In the genomic region with DNA sequence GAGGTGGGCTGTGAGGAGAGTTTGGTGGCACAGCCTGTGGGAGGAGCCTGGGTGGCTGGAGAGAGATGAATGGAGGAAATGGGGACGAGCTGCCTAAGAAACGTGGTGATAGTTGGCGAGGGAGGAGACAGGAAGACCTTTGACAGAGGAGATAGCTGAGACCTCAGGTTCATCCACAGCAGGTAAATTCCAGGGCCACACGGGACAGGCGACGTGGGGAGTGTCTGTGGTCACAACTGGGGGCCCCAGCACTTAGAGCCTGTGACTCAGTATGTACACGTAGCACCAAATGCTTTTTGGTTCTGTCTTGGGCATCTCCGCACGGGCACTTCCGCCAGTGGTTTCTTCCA, we compare ENCODE assay signal across 20 cellular contexts. TPM values are rescaled to one million over a fixed set of nuclear protein-coding genes. Genes with fewer than 3 reads are reported as not detected.
DNase-seq lines count a peak whose midpoint lies in the region; ATAC-seq, FAIRE-seq and TF ChIP-seq lines count a peak whose summit lies in the region.
"Had no signal": no experiment of that assay in that cellular context is flagged by ENCODE, and none has a peak within 500 bp of the region (broad histone marks: within the 10 kb centered on the region; RNA-seq: fewer than 3 reads in every experiment).

No MANE protein-coding gene starts in this region.

- peak overlapping the region; percentile 19; the same call in 1 of the 2 replicates for H3K4me2 ChIP-seq in GM12878 (ENCODE audit: control insufficient read depth, insufficient read depth)

- H3K4me1 Mint-ChIP-seq in activated CD4-positive, alpha-beta T cell treated with anti-CD3 and anti-CD28 coated beads, Interleukin-2, amount 10 ng/mL, durations not matched to agents 7 days and 5 days, result peaks cover 42% of the 10 kb centered on the region

- RAD21 ChIA-PET in GM12878 (lab: Charles Lee; ENCODE audit: unreplicated experiment), result interaction anchor here (0.6 kb wide), 1 partner anchor 130 kb away, joined by 3 read pairs; a partner anchor contains a TSS

- TF ChIP-seq EP300 in GM12878 (IDR thresholded peaks at IDR 0.05; ENCODE audit: borderline replicate concordance in 1 of 2, control insufficient read depth in 1 of 2, low read depth in 2 of 2, low read length in 2 of 2), result no peak

- ATAC-seq in RWPE2 (ENCODE audit: low read depth) (no peak), GM12878 (no peak; the same call in 1 of the 3 replicates)
- ATAC-seq: upper lobe of right lung had no signal

- no peak overlapping the region for H3K4me3 Mint-ChIP-seq in activated CD4-positive, alpha-beta T cell treated with anti-CD3 and anti-CD28 coated beads, Interleukin-2, amount 10 ng/mL, durations not matched to agents 7 days and 5 days

- SMC1A ChIA-PET in GM12878 (lab: Charles Lee; ENCODE audit: uncharacterized antibody, unreplicated experiment), result no interaction called here

- peaks cover 13% of the 10 kb centered on the region for H3K4me1 ChIP-seq in RWPE2 (ENCODE audit: insufficient read depth, poor library complexity, severe bottlenecking)
- H3K4me1 ChIP-seq in GM12878 (ENCODE audit: control insufficient read depth, insufficient read depth, low read length), result peaks cover 12% of the 10 kb centered on the region
- H3K4me1 ChIP-seq: ascending aorta had no signal

- FAIRE-seq in GM12878 (lab: Jason Lieb, UNC), result no peak
- FAIRE-seq: G401.6 had no signal

- H3K27me3 ChIP-seq in RWPE2 (ENCODE audit: insufficient read depth, poor library complexity, severe bottlenecking), result no peaks in the 10 kb centered on the region
- no peaks in the 10 kb centered on the region for H3K27me3 ChIP-seq in GM12878 (replicated peaks in 1 of 2; ENCODE audit: control insufficient read depth in 2 of 2, insufficient read depth in 2 of 2, low read length in 1 of 2)
- H3K27me3 ChIP-seq: ascending aorta, upper lobe of right lung had no signal

- TF ChIP-seq RAD21 in GM12878 (IDR thresholded peaks at IDR 0.05; ENCODE audit: insufficient read depth, low read depth, low read length), result no peak

- TF ChIP-seq POLR2A in GM12878 (IDR thresholded peaks at IDR 0.05; ENCODE audit: low read depth, low read length), result no peak

- peaks cover 48% of the 10 kb centered on the region for H3K36me3 ChIP-seq in RWPE2 (ENCODE audit: low read depth)
- no peaks in the 10 kb centered on the region; a peak in 2 of 4 replicates for H3K36me3 ChIP-seq in GM12878 (ENCODE audit: control insufficient read depth in 2 of 2, insufficient read depth in 2 of 2, low read length in 1 of 2)
- H3K36me3 ChIP-seq: ascending aorta, upper lobe of right lung had no signal

- peak overlapping the region; percentile 16 for H3K27ac Mint-ChIP-seq in activated CD4-positive, alpha-beta T cell treated with anti-CD3 and anti-CD28 coated beads, Interleukin-2, amount 10 ng/mL, durations not matched to agents 7 days and 5 days

- H3K79me2 ChIP-seq in GM12878 (ENCODE audit: control insufficient read depth, insufficient read depth, low read length), result peaks cover 19% of the 10 kb centered on the region

- H2AFZ ChIP-seq in GM12878 (ENCODE audit: control insufficient read depth, low read depth, low read length), result no peak overlapping the region

- no peak for TF ChIP-seq CTCF in RWPE2 (IDR thresholded peaks at IDR 0.05; ENCODE audit: poor library complexity, severe bottlenecking)
- no peak for TF ChIP-seq CTCF in GM12878 (IDR thresholded peaks at IDR 0.05 in 2 of 3, conservative IDR thresholded peaks at IDR 0.05 in 1 of 3; ENCODE audit: control insufficient read depth in 2 of 3, extremely low read depth in 1 of 3, insufficient read depth in 1 of 3, low read depth in 3 of 3, low read length in 3 of 3)

- intact Hi-C loops in GM12878 (cut with micrococcal nuclease; ENCODE audit: unreplicated experiment), result no loop called here

- DNase-seq in activated CD4-positive, alpha-beta T cell treated with anti-CD3 and anti-CD28 coated beads, Interleukin-2, amount 10 ng/mL, durations not matched to agents 7 days and 5 days, result no peak
- no peak for DNase-seq in activated CD4-positive, alpha-beta T cell treated with anti-CD3 and anti-CD28 coated beads for 4 hours
- DNase-seq in RWPE2 (ENCODE audit: low spot score), result no peak
- DNase-seq in GM12878 (ENCODE audit: low read depth, low spot score), result no peak
- DNase-seq in stimulated activated CD4-positive, alpha-beta T cell treated with anti-CD3 and anti-CD28 coated beads, Interleukin-4, amount 100 ng/mL, for 24 hours, result peak; percentile 13
- no peak for DNase-seq in NK-92 (lab: John Stamatoyannopoulos, UW; ENCODE audit: unreplicated experiment)
- DNase-seq in DMS114 treated with DMSO at 0.1 percent for 48 hours (lab: John Stamatoyannopoulos, UW; ENCODE audit: unreplicated experiment), result no peak
- DNase-seq in D341Med (ENCODE audit: low spot score), result no peak
- DNase-seq: activated CD8-positive, alpha-beta memory T cell treated with anti-CD3 and anti-CD28 coated beads, Interleukin-2, amount 50 U/mL, for 48 hours; GOT3; MM.1S; naive thymus-derived CD8-positive, alpha-beta T cell; NCI-H2029 treated with DMSO at 0.1 percent for 48 hours; NCI-H524 treated with DMSO at 0.1 percent for 48 hours; upper lobe of right lung had no signal

- H3K9ac ChIP-seq in GM12878 (ENCODE audit: control insufficient read depth, insufficient read depth, low read length), result no peak overlapping the region; the same call in 1 of the 2 replicates

- POLR2A ChIA-PET in activated CD4-positive, alpha-beta T cell treated with anti-CD3 and anti-CD28 coated beads, Interleukin-2, amount 10 ng/mL, durations not matched to agents 7 days and 5 days (lab: Charles Lee), result no interaction called here
- POLR2A ChIA-PET in GM12878 (lab: Charles Lee), result interaction anchor here (0.5 kb wide), 1 partner anchor 140 kb away, joined by 3 read pairs; no protein-coding TSS in a partner anchor

- CTCF ChIA-PET in activated CD4-positive, alpha-beta T cell treated with anti-CD3 and anti-CD28 coated beads, Interleukin-2, amount 10 ng/mL, durations not matched to agents 7 days and 5 days (lab: Charles Lee), result no interaction called here
- CTCF ChIA-PET in GM12878 (lab: Yijun Ruan, JAX), result interaction anchor here (1.2 kb wide), 1 partner anchor 50 kb away, joined by 5 read pairs; no protein-coding TSS in a partner anchor

- no peaks in the 10 kb centered on the region for H3K27me3 Mint-ChIP-seq in activated CD4-positive, alpha-beta T cell treated with anti-CD3 and anti-CD28 coated beads, Interleukin-2, amount 10 ng/mL, durations not matched to agents 7 days and 5 days
- H3K27me3 Mint-ChIP-seq: naive thymus-derived CD8-positive, alpha-beta T cell had no signal

- in situ Hi-C loops in GM12878 (cut with MboI), result no loop called here

- H3K36me3 Mint-ChIP-seq in activated CD4-positive, alpha-beta T cell treated with anti-CD3 and anti-CD28 coated beads, Interleukin-2, amount 10 ng/mL, durations not matched to agents 7 days and 5 days (ENCODE audit: low read depth), result peaks cover 24% of the 10 kb centered on the region

- H3K27ac ChIP-seq in RWPE2 (ENCODE audit: poor library complexity, severe bottlenecking) (peak overlapping the region; percentile 30), GM12878 (ENCODE audit: control insufficient read depth, insufficient read depth) (no peak overlapping the region)
- H3K27ac ChIP-seq: ascending aorta, SK-N-MC, upper lobe of right lung had no signal

- H3K9me3 ChIP-seq in RWPE2 (ENCODE audit: severe bottlenecking), result no peaks in the 10 kb centered on the region
- no peaks in the 10 kb centered on the region for H3K9me3 ChIP-seq in GM12878 (replicated peaks; ENCODE audit: control insufficient read depth, insufficient read depth, low read length)
- H3K9me3 ChIP-seq: ascending aorta, upper lobe of right lung had no signal

- H4K20me1 ChIP-seq in GM12878 (ENCODE audit: control insufficient read depth, insufficient read depth), result peaks cover 8% of the 10 kb centered on the region

- H3K4me3 ChIP-seq in RWPE2 (ENCODE audit: severe bottlenecking) (no peak overlapping the region), GM12878 (no peak overlapping the region)
- H3K4me3 ChIP-seq: ascending aorta, SK-N-MC, upper lobe of right lung had no signal

- no TSS peak for BruUV-seq in GM12878 (replicated peaks; lab: Mats Ljungman, UMichigan)

- H3K9me3 Mint-ChIP-seq in activated CD4-positive, alpha-beta T cell treated with anti-CD3 and anti-CD28 coated beads, Interleukin-2, amount 10 ng/mL, durations not matched to agents 7 days and 5 days, result no peaks in the 10 kb centered on the region
- H3K9me3 Mint-ChIP-seq: naive thymus-derived CD8-positive, alpha-beta T cell had no signal

- 85% methylated on average over 9 of the region's 10 CpGs for WGBS in GM12878 (ENCODE audit: insufficient coverage, insufficient replicate concordance, low lambda C conversion rate, missing lambda C conversion rate)

RNA-seq across cellular contexts. Expression of a gene that starts 7.7 kb away (rescaled TPM):
- 100 to 1,000 TPM; 112 to 133 TPM for total RNA-seq in activated CD4-positive, alpha-beta T cell treated with anti-CD3 and anti-CD28 coated beads, Interleukin-2, amount 10 ng/mL, durations not matched to agents 7 days and 5 days
- 99.5 and 120 TPM in 2 replicates for total RNA-seq in GM12878 (2013; cell fraction: nucleolus; rRNA removed)
- total RNA-seq in GM12878 (2014; rRNA removed) (13.0 and 15.8 TPM in 2 replicates), GM12878 (2014; rRNA removed; fragmentation: Illumina TruSeq; extraction: Trizol) (11.7 and 12.0 TPM in 2 replicates), GM12878 (2021) (48.5 and 55.6 TPM in 2 replicates)
- 24.8 TPM for polyA plus RNA-seq in GM12878 (2011; ENCODE audit: low read depth)
- polyA plus RNA-seq in GM12878 (2011; rRNA removed) (15.2 and 31.2 TPM in 2 replicates), GM12878 (2014; fragmentation: Illumina TruSeq; extraction: Trizol) (19.8 and 22.4 TPM in 2 replicates), GM12878 (2014; fragmentation: Nextera tagmentation; extraction: Ambion mirVana) (under 1 TPM; 0.08 to 0.20 TPM), GM12878 (2014; rRNA removed) (31.6 and 38.1 TPM in 2 replicates), GM12878 (2016; fragmentation: Nextera tagmentation; extraction: Ambion mirVana) (10 to 100 TPM; 13.9 to 14.3 TPM)
- 17.4 and 22.8 TPM in 2 replicates for polyA plus RNA-seq in GM12878 (2011; cell fraction: cytosol; rRNA removed)
- polyA plus RNA-seq in GM12878 (2011; cell fraction: nucleus; rRNA removed), result 236 and 262 TPM in 2 replicates
- 58.2 and 68.4 TPM in 2 replicates for polyA plus RNA-seq in GM12878 (2012)
- polyA minus RNA-seq in GM12878 (2011; rRNA and poly(A)+ RNA removed), result 34.9 and 37.1 TPM in 2 replicates
- polyA minus RNA-seq in GM12878 (2011; cell fraction: cytosol; rRNA and poly(A)+ RNA removed), result 12.6 and 16.6 TPM in 2 replicates
- 29.5 and 36.9 TPM in 2 replicates for polyA minus RNA-seq in GM12878 (2011; cell fraction: nucleus; rRNA and poly(A)+ RNA removed)

RNA-seq across cellular contexts. Expression of a gene that starts 33.9 kb away (rescaled TPM):
- 10 to 100 TPM; 16.6 to 17.3 TPM for total RNA-seq in activated CD4-positive, alpha-beta T cell treated with anti-CD3 and anti-CD28 coated beads, Interleukin-2, amount 10 ng/mL, durations not matched to agents 7 days and 5 days
- total RNA-seq in GM12878 (2013; cell fraction: nucleolus; rRNA removed), result 15.7 and 17.6 TPM in 2 replicates
- 9.4 and 12.2 TPM in 2 replicates for total RNA-seq in GM12878 (2014; rRNA removed)
- 7.3 and 8.1 TPM in 2 replicates for total RNA-seq in GM12878 (2014; rRNA removed; fragmentation: Illumina TruSeq; extraction: Trizol)
- 12.9 and 15.2 TPM in 2 replicates for total RNA-seq in GM12878 (2021)
- polyA plus RNA-seq in GM12878 (2011; ENCODE audit: low read depth), result 3.8 TPM
- 4.4 and 7.7 TPM in 2 replicates for polyA plus RNA-seq in GM12878 (2011; rRNA removed)
- 7.0 and 8.7 TPM in 2 replicates for polyA plus RNA-seq in GM12878 (2011; cell fraction: cytosol; rRNA removed)
- polyA plus RNA-seq in GM12878 (2011; cell fraction: nucleus; rRNA removed), result 37.9 and 42.8 TPM in 2 replicates
- polyA plus RNA-seq in GM12878 (2012), result 11.6 TPM in 2 replicates
- polyA plus RNA-seq in GM12878 (2014; fragmentation: Illumina TruSeq; extraction: Trizol), result 5.1 and 6.8 TPM in 2 replicates
- polyA plus RNA-seq in GM12878 (2014; fragmentation: Nextera tagmentation; extraction: Ambion mirVana), result under 1 TPM; 0.71 to 0.73 TPM
- 13.9 and 16.5 TPM in 2 replicates for polyA plus RNA-seq in GM12878 (2014; rRNA removed)
- polyA plus RNA-seq in GM12878 (2016; fragmentation: Nextera tagmentation; extraction: Ambion mirVana), result 1 to 10 TPM; 4.8 to 5.3 TPM
- 6.2 and 11.5 TPM in 2 replicates for polyA minus RNA-seq in GM12878 (2011; rRNA and poly(A)+ RNA removed)
- 1.6 and 2.8 TPM in 2 replicates for polyA minus RNA-seq in GM12878 (2011; cell fraction: cytosol; rRNA and poly(A)+ RNA removed)
- polyA minus RNA-seq in GM12878 (2011; cell fraction: nucleus; rRNA and poly(A)+ RNA removed), result 8.7 and 10.6 TPM in 2 replicates

RNA-seq across cellular contexts. Expression of a gene that starts 44.9 kb away (rescaled TPM):
- total RNA-seq in activated CD4-positive, alpha-beta T cell treated with anti-CD3 and anti-CD28 coated beads, Interleukin-2, amount 10 ng/mL, durations not matched to agents 7 days and 5 days, result 100 to 1,000 TPM in 1 of 2 experiments, 10 to 100 TPM in 1; 95.3 to 115 TPM
- total RNA-seq in GM12878 (2013; cell fraction: nucleolus; rRNA removed), result 7.4 and 9.6 TPM in 2 replicates
- total RNA-seq in GM12878 (2014; rRNA removed) (239 and 246 TPM in 2 replicates), GM12878 (2014; rRNA removed; fragmentation: Illumina TruSeq; extraction: Trizol) (171 and 182 TPM in 2 replicates), GM12878 (2021) (144 and 150 TPM in 2 replicates)
- polyA plus RNA-seq in GM12878 (2011; ENCODE audit: low read depth), result 79.6 TPM
- polyA plus RNA-seq in GM12878 (2011; rRNA removed) (115 and 191 TPM in 2 replicates), GM12878 (2014; fragmentation: Illumina TruSeq; extraction: Trizol) (143 and 207 TPM in 2 replicates), GM12878 (2014; fragmentation: Nextera tagmentation; extraction: Ambion mirVana) (100 to 1,000 TPM; 357 to 546 TPM), GM12878 (2014; rRNA removed) (225 and 288 TPM in 2 replicates), GM12878 (2016; fragmentation: Nextera tagmentation; extraction: Ambion mirVana) (100 to 1,000 TPM; 361 to 392 TPM)
- 295 and 318 TPM in 2 replicates for polyA plus RNA-seq in GM12878 (2011; cell fraction: cytosol; rRNA removed)
- 101 and 102 TPM in 2 replicates for polyA plus RNA-seq in GM12878 (2011; cell fraction: nucleus; rRNA removed)
- polyA plus RNA-seq in GM12878 (2012), result 89.7 and 95.4 TPM in 2 replicates
- polyA minus RNA-seq in GM12878 (2011; rRNA and poly(A)+ RNA removed), result 155 and 221 TPM in 2 replicates
- 36.2 and 44.2 TPM in 2 replicates for polyA minus RNA-seq in GM12878 (2011; cell fraction: cytosol; rRNA and poly(A)+ RNA removed)
- 21.2 and 34.3 TPM in 2 replicates for polyA minus RNA-seq in GM12878 (2011; cell fraction: nucleus; rRNA and poly(A)+ RNA removed)

RNA-seq across cellular contexts. Expression of a gene that starts 52.1 kb away (rescaled TPM):
- total RNA-seq in activated CD4-positive, alpha-beta T cell treated with anti-CD3 and anti-CD28 coated beads, Interleukin-2, amount 10 ng/mL, durations not matched to agents 7 days and 5 days, result not detected
- not detected in 2 replicates for total RNA-seq in GM12878 (2013; cell fraction: nucleolus; rRNA removed)
- total RNA-seq in GM12878 (2014; rRNA removed) (0.34 TPM in 1 of 2 replicates, not detected in the other), GM12878 (2014; rRNA removed; fragmentation: Illumina TruSeq; extraction: Trizol) (not detected in 2 replicates), GM12878 (2021) (not detected in 2 replicates)
- not detected for polyA plus RNA-seq in GM12878 (2011; ENCODE audit: low read depth)
- polyA plus RNA-seq in GM12878 (2011; rRNA removed) (not detected in 2 replicates), GM12878 (2014; fragmentation: Illumina TruSeq; extraction: Trizol) (not detected in 2 replicates), GM12878 (2014; fragmentation: Nextera tagmentation; extraction: Ambion mirVana) (not detected), GM12878 (2014; rRNA removed) (not detected in 2 replicates), GM12878 (2016; fragmentation: Nextera tagmentation; extraction: Ambion mirVana) (under 1 TPM in 1 of 2 experiments, not detected in 1; 0.16 TPM)
- not detected in 2 replicates for polyA plus RNA-seq in GM12878 (2011; cell fraction: cytosol; rRNA removed)
- polyA plus RNA-seq in GM12878 (2011; cell fraction: nucleus; rRNA removed), result not detected in 2 replicates
- polyA plus RNA-seq in GM12878 (2012), result not detected in 2 replicates
- not detected in 2 replicates for polyA minus RNA-seq in GM12878 (2011; rRNA and poly(A)+ RNA removed)
- not detected in 2 replicates for polyA minus RNA-seq in GM12878 (2011; cell fraction: cytosol; rRNA and poly(A)+ RNA removed)
- polyA minus RNA-seq in GM12878 (2011; cell fraction: nucleus; rRNA and poly(A)+ RNA removed), result 0.86 TPM in 1 of 2 replicates, not detected in the other
- total RNA-seq: ascending aorta; lung microvascular endothelial cell; naive thymus-derived CD8-positive, alpha-beta T cell; pulmonary artery endothelial cell; upper lobe of right lung had no signal
